9 cellular contexts compared by ENCODE assay signal in the genomic region with DNA sequence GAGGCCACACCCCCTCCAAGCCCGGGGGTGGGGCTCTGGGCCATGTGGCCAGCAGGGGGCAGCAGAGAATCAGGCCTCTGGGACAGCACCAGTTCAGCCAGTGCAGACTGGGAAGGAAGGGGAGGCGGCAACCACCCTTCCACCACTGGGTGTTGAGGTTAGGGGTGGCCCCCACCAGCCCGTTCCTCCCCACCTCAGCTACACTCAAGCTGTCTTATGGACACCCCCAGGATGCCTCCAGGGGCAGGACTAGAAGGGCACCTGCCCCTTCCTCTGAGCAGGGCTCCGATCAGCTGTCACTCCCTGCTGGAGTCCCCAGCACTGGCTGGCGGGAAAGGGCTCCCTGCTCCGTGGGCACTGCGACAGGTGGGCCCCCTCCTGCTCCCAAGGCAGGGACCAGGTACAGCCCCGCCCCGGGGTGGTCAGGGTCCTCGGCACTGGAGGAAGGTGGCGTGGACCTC. TPM values are rescaled to one million over a fixed set of nuclear protein-coding genes. Genes with fewer than 3 reads are reported as not detected.
DNase-seq lines count a peak whose midpoint lies in the region; ATAC-seq and TF ChIP-seq lines count a peak whose summit lies in the region.
"Had no signal": no experiment of that assay in that cellular context is flagged by ENCODE, and none has a peak within 500 bp of the region (broad histone marks: within the 10 kb centered on the region; RNA-seq: fewer than 3 reads in every experiment).

No MANE protein-coding gene starts in this region.

- POLR2A ChIA-PET in AG04450 (lab: Yijun Ruan, JAX), result no interaction called here
- POLR2A ChIA-PET in activated CD8-positive, alpha-beta T cell treated with anti-CD3 and anti-CD28 coated beads, Interleukin-2, amount 10 ng/mL, durations not matched to agents 7 days and 5 days (lab: Charles Lee), result no interaction called here

- H3K4me3 Mint-ChIP-seq in activated CD8-positive, alpha-beta T cell treated with anti-CD3 and anti-CD28 coated beads, Interleukin-2, amount 10 ng/mL, durations not matched to agents 7 days and 5 days, result no peak overlapping the region
- no peak overlapping the region for H3K4me3 Mint-ChIP-seq in mesothelial cell of epicardium

- DNase-seq in AG04450 (ENCODE audit: low read depth, low spot score) (peak; percentile 37), NCI-H2227 treated with DMSO at 0.1 percent for 48 hours (lab: John Stamatoyannopoulos, UW) (peak; percentile 7), mesothelial cell of epicardium (ENCODE audit: low spot score in 2 of 2, unreplicated experiment in 2 of 2) (peak; percentile 70 to 92)
- peak; percentile 91 for DNase-seq in activated CD8-positive, alpha-beta T cell treated with anti-CD3 and anti-CD28 coated beads, Interleukin-2, amount 10 ng/mL, durations not matched to agents 7 days and 5 days
- peak; percentile 82 for DNase-seq in effector CD8-positive, alpha-beta T cell (lab: John Stamatoyannopoulos, UW)
- peak; percentile 84 for DNase-seq in stimulated activated CD8-positive, alpha-beta memory T cell treated with anti-CD3 and anti-CD28 coated beads, Interleukin-4, amount 100 ng/mL, for 24 hours (ENCODE audit: low read depth)

- ATAC-seq in GM18502 (IDR thresholded peaks at IDR 0.05; ENCODE audit: poor library complexity, unreplicated experiment) (peak; percentile 89), HG02884 (IDR thresholded peaks at IDR 0.05; ENCODE audit: unreplicated experiment) (peak; percentile 86)
- peak; percentile 94 for ATAC-seq in activated CD8-positive, alpha-beta T cell treated with anti-CD3 and anti-CD28 coated beads, Interleukin-2, amount 10 ng/mL, durations not matched to agents 7 days and 5 days

- no peak overlapping the region for H3K27ac ChIP-seq in AG04450 (ENCODE audit: low read depth, low read length)

- H3K27me3 Mint-ChIP-seq in activated CD8-positive, alpha-beta T cell treated with anti-CD3 and anti-CD28 coated beads, Interleukin-2, amount 10 ng/mL, durations not matched to agents 7 days and 5 days (ENCODE audit: low read depth), result no peaks in the 10 kb centered on the region
- no peaks in the 10 kb centered on the region for H3K27me3 Mint-ChIP-seq in mesothelial cell of epicardium (ENCODE audit: low read depth)
- H3K27me3 Mint-ChIP-seq: IgD-negative memory B cell had no signal

- H3K36me3 Mint-ChIP-seq in activated CD8-positive, alpha-beta T cell treated with anti-CD3 and anti-CD28 coated beads, Interleukin-2, amount 10 ng/mL, durations not matched to agents 7 days and 5 days (ENCODE audit: low read depth), result peaks cover 3% of the 10 kb centered on the region
- peaks cover 10% of the 10 kb centered on the region for H3K36me3 Mint-ChIP-seq in mesothelial cell of epicardium
- H3K36me3 Mint-ChIP-seq: IgD-negative memory B cell had no signal

- peak; percentile 95 for TF ChIP-seq CTCF in AG04450 (IDR thresholded peaks at IDR 0.05; ENCODE audit: low read depth, low read length)
- TF ChIP-seq CTCF in mesothelial cell of epicardium (IDR thresholded peaks at IDR 0.05; ENCODE audit: unreplicated experiment), result peak; percentile 97

- H3K4me3 ChIP-seq in AG04450 (ENCODE audit: low read depth, low read length), result no peak overlapping the region

- no peaks in the 10 kb centered on the region for H3K27me3 ChIP-seq in AG04450 (ENCODE audit: control insufficient read depth, insufficient read depth, low read length)

- no peaks in the 10 kb centered on the region for H3K9me3 Mint-ChIP-seq in activated CD8-positive, alpha-beta T cell treated with anti-CD3 and anti-CD28 coated beads, Interleukin-2, amount 10 ng/mL, durations not matched to agents 7 days and 5 days (ENCODE audit: insufficient read depth)
- H3K9me3 Mint-ChIP-seq in mesothelial cell of epicardium, result no peaks in the 10 kb centered on the region
- H3K9me3 Mint-ChIP-seq: IgD-negative memory B cell had no signal

- CTCF ChIA-PET in AG04450 (lab: Charles Lee), result interaction anchor here (0.6 to 4.6 kb wide), 13 partner anchors 12 to 247 kb away, joined by 3 to 46 read pairs (median 5); partner anchors contain the start of gene KATNB1
- CTCF ChIA-PET in activated CD8-positive, alpha-beta T cell treated with anti-CD3 and anti-CD28 coated beads, Interleukin-2, amount 10 ng/mL, durations not matched to agents 7 days and 5 days (lab: Charles Lee), result interaction anchor here (0.6 to 3.4 kb wide), 13 partner anchors 12 to 247 kb away, joined by 3 to 21 read pairs (median 4); partner anchors contain the start of gene KATNB1

- H3K27ac Mint-ChIP-seq in activated CD8-positive, alpha-beta T cell treated with anti-CD3 and anti-CD28 coated beads, Interleukin-2, amount 10 ng/mL, durations not matched to agents 7 days and 5 days, result no peak overlapping the region
- H3K27ac Mint-ChIP-seq in mesothelial cell of epicardium, result no peak overlapping the region
- H3K27ac Mint-ChIP-seq: IgD-negative memory B cell had no signal

- H3K9me3 ChIP-seq in AG04450 (ENCODE audit: control insufficient read depth, insufficient read depth, low read length), result no peaks in the 10 kb centered on the region; the same call in 1 of the 2 replicates

- peaks cover 2% of the 10 kb centered on the region for H3K4me1 Mint-ChIP-seq in activated CD8-positive, alpha-beta T cell treated with anti-CD3 and anti-CD28 coated beads, Interleukin-2, amount 10 ng/mL, durations not matched to agents 7 days and 5 days (ENCODE audit: low read depth)
- H3K4me1 Mint-ChIP-seq in mesothelial cell of epicardium, result peaks cover 9% of the 10 kb centered on the region
- H3K4me1 Mint-ChIP-seq: IgD-negative memory B cell had no signal

RNA-seq across cellular contexts. Expression of gene KATNB1, which starts 21.8 kb away (rescaled TPM):
- polyA plus RNA-seq in AG04450 (2011; rRNA removed), result 10.7 and 15.1 TPM in 2 replicates
- 14.8 and 15.0 TPM in 2 replicates for polyA minus RNA-seq in AG04450 (2011; rRNA and poly(A)+ RNA removed)
- total RNA-seq in activated CD8-positive, alpha-beta T cell treated with anti-CD3 and anti-CD28 coated beads, Interleukin-2, amount 10 ng/mL, durations not matched to agents 7 days and 5 days, result 10 to 100 TPM; 36.3 to 36.7 TPM
- 22.1 to 24.9 TPM (median 24.6 TPM) in 3 replicates for total RNA-seq in mesothelial cell of epicardium

RNA-seq across cellular contexts. Expression of gene KIFC3, which starts 44.9 kb away (rescaled TPM):
- polyA plus RNA-seq in AG04450 (2011; rRNA removed), result 24.4 and 31.2 TPM in 2 replicates
- 34.6 and 56.5 TPM in 2 replicates for polyA minus RNA-seq in AG04450 (2011; rRNA and poly(A)+ RNA removed)
- under 1 TPM in 1 of 2 experiments, not detected in 1; 0.53 TPM for total RNA-seq in activated CD8-positive, alpha-beta T cell treated with anti-CD3 and anti-CD28 coated beads, Interleukin-2, amount 10 ng/mL, durations not matched to agents 7 days and 5 days
- total RNA-seq in mesothelial cell of epicardium, result 33.3 to 38.7 TPM (median 35.3 TPM) in 3 replicates
- polyA plus RNA-seq: IgD-negative memory B cell had no signal

Comparison
In these comparisons a context has a peak if more than half of its experiments do, and no peak if none do; other contexts are left out.
1. DNase-seq: peak in every context shown above with its lines; median percentile 91 in activated CD8-positive, alpha-beta T cell treated with anti-CD3 and anti-CD28 coated beads, Interleukin-2, amount 10 ng/mL, durations not matched to agents 7 days and 5 days; 84 in stimulated activated CD8-positive, alpha-beta memory T cell treated with anti-CD3 and anti-CD28 coated beads, Interleukin-4, amount 100 ng/mL, for 24 hours; 82 in effector CD8-positive, alpha-beta T cell; 81 in mesothelial cell of epicardium; 37 in AG04450; 7 in NCI-H2227 treated with DMSO at 0.1 percent for 48 hours.
2. RNA of gene KIFC3, which starts 44.9 kb away (total RNA-seq): 33.3 to 38.7 TPM in mesothelial cell of epicardium; 0.53 TPM in activated CD8-positive, alpha-beta T cell treated with anti-CD3 and anti-CD28 coated beads, Interleukin-2, amount 10 ng/mL, durations not matched to agents 7 days and 5 days; every median in the first group is over 10 times any median in the second.
3. Peak in every context shown above with its lines, with median percentiles within 50 percentile points of each other: ATAC-seq.